1 cellular context compared by ENCODE assay signal in the genomic region with DNA sequence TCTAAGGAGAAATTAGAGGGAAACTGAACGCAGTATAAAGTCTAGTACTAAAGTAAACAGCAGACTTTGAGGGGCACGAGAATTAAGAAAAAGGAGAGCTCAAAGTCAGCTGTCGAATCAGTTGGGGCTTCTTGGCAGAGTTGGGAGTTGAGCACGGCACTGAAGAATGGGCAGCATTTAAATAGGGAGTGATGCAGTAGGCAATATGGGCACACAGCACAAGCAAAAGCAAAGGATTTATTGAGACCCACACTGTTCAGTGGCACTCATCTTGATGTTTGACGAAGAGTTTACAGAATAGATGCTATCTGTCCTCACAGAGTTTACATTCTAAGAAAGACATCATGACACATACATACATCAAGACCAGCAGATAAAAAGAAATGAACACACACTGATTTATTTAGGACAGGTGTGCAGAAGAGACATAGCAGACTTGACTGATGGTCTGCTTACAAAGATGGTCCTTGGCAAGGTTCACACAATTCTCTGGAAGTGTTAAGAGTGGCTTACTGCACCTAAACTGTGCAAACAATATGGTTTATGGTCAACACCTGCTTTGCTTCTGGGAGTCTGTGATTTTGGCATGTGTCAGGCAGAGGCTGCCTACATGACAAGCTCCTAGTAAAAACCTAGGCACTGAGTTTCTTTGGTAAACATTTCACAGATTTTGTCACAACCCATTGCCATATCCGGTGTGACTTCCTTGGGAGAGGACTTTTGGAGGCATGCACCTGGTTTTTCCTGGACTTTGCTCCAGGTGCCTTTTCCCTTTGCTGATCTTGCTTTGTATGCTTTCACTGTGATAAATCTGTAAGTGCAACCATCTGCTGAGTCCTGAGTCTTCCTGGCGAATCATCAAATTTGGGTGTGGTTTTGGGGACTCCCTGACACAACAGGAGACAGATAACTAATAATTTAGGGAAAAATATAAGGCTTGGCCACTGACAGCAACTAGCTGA.
TF ChIP-seq lines count a peak whose summit lies in the region.

No MANE protein-coding gene starts in this region.

TF ChIP-seq in HepG2, 621 proteins besides CTCF, POLR2A, EP300 and RAD21 (continued from another document):
- TF ChIP-seq, protein P1, sequence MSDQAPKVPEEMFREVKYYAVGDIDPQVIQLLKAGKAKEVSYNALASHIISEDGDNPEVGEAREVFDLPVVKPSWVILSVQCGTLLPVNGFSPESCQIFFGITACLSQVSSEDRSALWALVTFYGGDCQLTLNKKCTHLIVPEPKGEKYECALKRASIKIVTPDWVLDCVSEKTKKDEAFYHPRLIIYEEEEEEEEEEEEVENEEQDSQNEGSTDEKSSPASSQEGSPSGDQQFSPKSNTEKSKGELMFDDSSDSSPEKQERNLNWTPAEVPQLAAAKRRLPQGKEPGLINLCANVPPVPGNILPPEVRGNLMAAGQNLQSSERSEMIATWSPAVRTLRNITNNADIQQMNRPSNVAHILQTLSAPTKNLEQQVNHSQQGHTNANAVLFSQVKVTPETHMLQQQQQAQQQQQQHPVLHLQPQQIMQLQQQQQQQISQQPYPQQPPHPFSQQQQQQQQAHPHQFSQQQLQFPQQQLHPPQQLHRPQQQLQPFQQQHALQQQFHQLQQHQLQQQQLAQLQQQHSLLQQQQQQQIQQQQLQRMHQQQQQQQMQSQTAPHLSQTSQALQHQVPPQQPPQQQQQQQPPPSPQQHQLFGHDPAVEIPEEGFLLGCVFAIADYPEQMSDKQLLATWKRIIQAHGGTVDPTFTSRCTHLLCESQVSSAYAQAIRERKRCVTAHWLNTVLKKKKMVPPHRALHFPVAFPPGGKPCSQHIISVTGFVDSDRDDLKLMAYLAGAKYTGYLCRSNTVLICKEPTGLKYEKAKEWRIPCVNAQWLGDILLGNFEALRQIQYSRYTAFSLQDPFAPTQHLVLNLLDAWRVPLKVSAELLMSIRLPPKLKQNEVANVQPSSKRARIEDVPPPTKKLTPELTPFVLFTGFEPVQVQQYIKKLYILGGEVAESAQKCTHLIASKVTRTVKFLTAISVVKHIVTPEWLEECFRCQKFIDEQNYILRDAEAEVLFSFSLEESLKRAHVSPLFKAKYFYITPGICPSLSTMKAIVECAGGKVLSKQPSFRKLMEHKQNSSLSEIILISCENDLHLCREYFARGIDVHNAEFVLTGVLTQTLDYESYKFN (CRISPR knock-in tag; conservative IDR thresholded peaks at IDR 0.05) = peak; percentile 52; the same call in 1 of the 2 replicates
- TF ChIP-seq, protein P2, sequence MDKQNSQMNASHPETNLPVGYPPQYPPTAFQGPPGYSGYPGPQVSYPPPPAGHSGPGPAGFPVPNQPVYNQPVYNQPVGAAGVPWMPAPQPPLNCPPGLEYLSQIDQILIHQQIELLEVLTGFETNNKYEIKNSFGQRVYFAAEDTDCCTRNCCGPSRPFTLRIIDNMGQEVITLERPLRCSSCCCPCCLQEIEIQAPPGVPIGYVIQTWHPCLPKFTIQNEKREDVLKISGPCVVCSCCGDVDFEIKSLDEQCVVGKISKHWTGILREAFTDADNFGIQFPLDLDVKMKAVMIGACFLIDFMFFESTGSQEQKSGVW (CRISPR knock-in tag; IDR thresholded peaks at IDR 0.05; ENCODE audit: borderline replicate concordance) = no peak
- TF ChIP-seq GABPA (IDR thresholded peaks at IDR 0.05; ENCODE audit: low read depth, low read length) (no peak), GABPA (CRISPR knock-in tag; IDR thresholded peaks at IDR 0.05; ENCODE audit: low read depth) (peak; percentile 54), RXRB (CRISPR knock-in tag; IDR thresholded peaks at IDR 0.05; ENCODE audit: borderline replicate concordance) (0 out of 2 replicates have a peak, but pooled peaks have one; percentile 6), FOXA3 (CRISPR knock-in tag; IDR thresholded peaks at IDR 0.05) (no peak), ELF3 (CRISPR knock-in tag; IDR thresholded peaks at IDR 0.05) (peak; percentile 38; the same call in 1 of the 2 replicates), NFKB2 (CRISPR knock-in tag; IDR thresholded peaks at IDR 0.05; ENCODE audit: borderline replicate concordance) (no peak), HMG20A (CRISPR knock-in tag; IDR thresholded peaks at IDR 0.05; ENCODE audit: borderline replicate concordance) (peak; percentile 48; the same call in 1 of the 2 replicates), ZNF34 (CRISPR knock-in tag; IDR thresholded peaks at IDR 0.05; ENCODE audit: borderline replicate concordance) (no peak), ZNF644 (CRISPR knock-in tag; IDR thresholded peaks at IDR 0.05; ENCODE audit: low read depth) (no peak), HMGA1 (CRISPR knock-in tag; conservative IDR thresholded peaks at IDR 0.05) (no peak), MAFK (conservative IDR thresholded peaks at IDR 0.05 in 1 of 2, IDR thresholded peaks at IDR 0.05 in 1 of 2; ENCODE audit: low read length in 2 of 2) (peak in 1 of 2 experiments; percentile 7; a peak in 1 of 4 replicates), ZFP36 (IDR thresholded peaks at IDR 0.05; ENCODE audit: borderline replicate concordance, low read depth, low read length, partially characterized antibody) (no peak), MXI1 (IDR thresholded peaks at IDR 0.05; ENCODE audit: borderline replicate concordance, low read depth, low read length) (peak; percentile 28; the same call in 1 of the 3 replicates), GATAD2A (CRISPR knock-in tag; IDR thresholded peaks at IDR 0.05) (peak; percentile 25; the same call in 1 of the 2 replicates), ZNF441 (CRISPR knock-in tag; IDR thresholded peaks at IDR 0.05; ENCODE audit: borderline replicate concordance) (no peak), TCF7 (IDR thresholded peaks at IDR 0.05; ENCODE audit: low read depth) (no peak), NFATC3 (CRISPR knock-in tag; IDR thresholded peaks at IDR 0.05) (no peak), ZNF879 (CRISPR knock-in tag; IDR thresholded peaks at IDR 0.05) (no peak), ETV5 (CRISPR knock-in tag; IDR thresholded peaks at IDR 0.05; ENCODE audit: borderline replicate concordance) (peak; percentile 79; the same call in 1 of the 2 replicates), KDM4B (CRISPR knock-in tag; IDR thresholded peaks at IDR 0.05) (no peak), ERF (CRISPR knock-in tag; IDR thresholded peaks at IDR 0.05) (no peak), ZNF577 (CRISPR knock-in tag; IDR thresholded peaks at IDR 0.05; ENCODE audit: borderline replicate concordance, low read depth) (no peak), SMARCE1 (IDR thresholded peaks at IDR 0.05; ENCODE audit: borderline replicate concordance) (no peak), GFI1 (CRISPR knock-in tag; IDR thresholded peaks at IDR 0.05; ENCODE audit: borderline replicate concordance) (0 out of 2 replicates have a peak, but pooled peaks have one; percentile 59), ZNF616 (CRISPR knock-in tag; IDR thresholded peaks at IDR 0.05; ENCODE audit: low read depth) (no peak), HNF4A (CRISPR knock-in tag; IDR thresholded peaks at IDR 0.05) (peak; percentile 51; the same call in 1 of the 2 replicates), FOSL2 (CRISPR knock-in tag; IDR thresholded peaks at IDR 0.05) (peak; percentile 41), PAX8 (CRISPR knock-in tag; IDR thresholded peaks at IDR 0.05; ENCODE audit: borderline replicate concordance) (no peak), FOXK2 (IDR thresholded peaks at IDR 0.05) (no peak), RFXAP (CRISPR knock-in tag; IDR thresholded peaks at IDR 0.05; ENCODE audit: borderline replicate concordance) (no peak), MBD4 (IDR thresholded peaks at IDR 0.05; ENCODE audit: borderline replicate concordance, low read length) (no peak), IKZF1 (IDR thresholded peaks at IDR 0.05) (no peak), KDM5A (IDR thresholded peaks at IDR 0.05; ENCODE audit: borderline replicate concordance, low read length) (no peak)
- TF ChIP-seq, protein P3, sequence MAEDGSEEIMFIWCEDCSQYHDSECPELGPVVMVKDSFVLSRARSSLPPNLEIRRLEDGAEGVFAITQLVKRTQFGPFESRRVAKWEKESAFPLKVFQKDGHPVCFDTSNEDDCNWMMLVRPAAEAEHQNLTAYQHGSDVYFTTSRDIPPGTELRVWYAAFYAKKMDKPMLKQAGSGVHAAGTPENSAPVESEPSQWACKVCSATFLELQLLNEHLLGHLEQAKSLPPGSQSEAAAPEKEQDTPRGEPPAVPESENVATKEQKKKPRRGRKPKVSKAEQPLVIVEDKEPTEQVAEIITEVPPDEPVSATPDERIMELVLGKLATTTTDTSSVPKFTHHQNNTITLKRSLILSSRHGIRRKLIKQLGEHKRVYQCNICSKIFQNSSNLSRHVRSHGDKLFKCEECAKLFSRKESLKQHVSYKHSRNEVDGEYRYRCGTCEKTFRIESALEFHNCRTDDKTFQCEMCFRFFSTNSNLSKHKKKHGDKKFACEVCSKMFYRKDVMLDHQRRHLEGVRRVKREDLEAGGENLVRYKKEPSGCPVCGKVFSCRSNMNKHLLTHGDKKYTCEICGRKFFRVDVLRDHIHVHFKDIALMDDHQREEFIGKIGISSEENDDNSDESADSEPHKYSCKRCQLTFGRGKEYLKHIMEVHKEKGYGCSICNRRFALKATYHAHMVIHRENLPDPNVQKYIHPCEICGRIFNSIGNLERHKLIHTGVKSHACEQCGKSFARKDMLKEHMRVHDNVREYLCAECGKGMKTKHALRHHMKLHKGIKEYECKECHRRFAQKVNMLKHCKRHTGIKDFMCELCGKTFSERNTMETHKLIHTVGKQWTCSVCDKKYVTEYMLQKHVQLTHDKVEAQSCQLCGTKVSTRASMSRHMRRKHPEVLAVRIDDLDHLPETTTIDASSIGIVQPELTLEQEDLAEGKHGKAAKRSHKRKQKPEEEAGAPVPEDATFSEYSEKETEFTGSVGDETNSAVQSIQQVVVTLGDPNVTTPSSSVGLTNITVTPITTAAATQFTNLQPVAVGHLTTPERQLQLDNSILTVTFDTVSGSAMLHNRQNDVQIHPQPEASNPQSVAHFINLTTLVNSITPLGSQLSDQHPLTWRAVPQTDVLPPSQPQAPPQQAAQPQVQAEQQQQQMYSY (CRISPR knock-in tag; IDR thresholded peaks at IDR 0.05) = no peak
- TF ChIP-seq, protein P4, sequence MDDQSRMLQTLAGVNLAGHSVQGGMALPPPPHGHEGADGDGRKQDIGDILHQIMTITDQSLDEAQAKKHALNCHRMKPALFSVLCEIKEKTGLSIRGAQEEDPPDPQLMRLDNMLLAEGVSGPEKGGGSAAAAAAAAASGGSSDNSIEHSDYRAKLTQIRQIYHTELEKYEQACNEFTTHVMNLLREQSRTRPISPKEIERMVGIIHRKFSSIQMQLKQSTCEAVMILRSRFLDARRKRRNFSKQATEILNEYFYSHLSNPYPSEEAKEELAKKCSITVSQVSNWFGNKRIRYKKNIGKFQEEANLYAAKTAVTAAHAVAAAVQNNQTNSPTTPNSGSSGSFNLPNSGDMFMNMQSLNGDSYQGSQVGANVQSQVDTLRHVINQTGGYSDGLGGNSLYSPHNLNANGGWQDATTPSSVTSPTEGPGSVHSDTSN (CRISPR knock-in tag; IDR thresholded peaks at IDR 0.05; ENCODE audit: borderline replicate concordance) = no peak
- TF ChIP-seq, protein P5, sequence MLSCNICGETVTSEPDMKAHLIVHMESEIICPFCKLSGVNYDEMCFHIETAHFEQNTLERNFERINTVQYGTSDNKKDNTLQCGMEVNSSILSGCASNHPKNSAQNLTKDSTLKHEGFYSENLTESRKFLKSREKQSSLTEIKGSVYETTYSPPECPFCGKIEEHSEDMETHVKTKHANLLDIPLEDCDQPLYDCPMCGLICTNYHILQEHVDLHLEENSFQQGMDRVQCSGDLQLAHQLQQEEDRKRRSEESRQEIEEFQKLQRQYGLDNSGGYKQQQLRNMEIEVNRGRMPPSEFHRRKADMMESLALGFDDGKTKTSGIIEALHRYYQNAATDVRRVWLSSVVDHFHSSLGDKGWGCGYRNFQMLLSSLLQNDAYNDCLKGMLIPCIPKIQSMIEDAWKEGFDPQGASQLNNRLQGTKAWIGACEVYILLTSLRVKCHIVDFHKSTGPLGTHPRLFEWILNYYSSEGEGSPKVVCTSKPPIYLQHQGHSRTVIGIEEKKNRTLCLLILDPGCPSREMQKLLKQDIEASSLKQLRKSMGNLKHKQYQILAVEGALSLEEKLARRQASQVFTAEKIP (CRISPR knock-in tag; IDR thresholded peaks at IDR 0.05; ENCODE audit: borderline replicate concordance) = no peak
- TF ChIP-seq, protein P6, sequence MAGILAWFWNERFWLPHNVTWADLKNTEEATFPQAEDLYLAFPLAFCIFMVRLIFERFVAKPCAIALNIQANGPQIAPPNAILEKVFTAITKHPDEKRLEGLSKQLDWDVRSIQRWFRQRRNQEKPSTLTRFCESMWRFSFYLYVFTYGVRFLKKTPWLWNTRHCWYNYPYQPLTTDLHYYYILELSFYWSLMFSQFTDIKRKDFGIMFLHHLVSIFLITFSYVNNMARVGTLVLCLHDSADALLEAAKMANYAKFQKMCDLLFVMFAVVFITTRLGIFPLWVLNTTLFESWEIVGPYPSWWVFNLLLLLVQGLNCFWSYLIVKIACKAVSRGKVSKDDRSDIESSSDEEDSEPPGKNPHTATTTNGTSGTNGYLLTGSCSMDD (CRISPR knock-in tag; IDR thresholded peaks at IDR 0.05) = no peak
- TF ChIP-seq, protein P7, sequence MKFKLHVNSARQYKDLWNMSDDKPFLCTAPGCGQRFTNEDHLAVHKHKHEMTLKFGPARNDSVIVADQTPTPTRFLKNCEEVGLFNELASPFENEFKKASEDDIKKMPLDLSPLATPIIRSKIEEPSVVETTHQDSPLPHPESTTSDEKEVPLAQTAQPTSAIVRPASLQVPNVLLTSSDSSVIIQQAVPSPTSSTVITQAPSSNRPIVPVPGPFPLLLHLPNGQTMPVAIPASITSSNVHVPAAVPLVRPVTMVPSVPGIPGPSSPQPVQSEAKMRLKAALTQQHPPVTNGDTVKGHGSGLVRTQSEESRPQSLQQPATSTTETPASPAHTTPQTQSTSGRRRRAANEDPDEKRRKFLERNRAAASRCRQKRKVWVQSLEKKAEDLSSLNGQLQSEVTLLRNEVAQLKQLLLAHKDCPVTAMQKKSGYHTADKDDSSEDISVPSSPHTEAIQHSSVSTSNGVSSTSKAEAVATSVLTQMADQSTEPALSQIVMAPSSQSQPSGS (CRISPR knock-in tag; IDR thresholded peaks at IDR 0.05) = no peak
- TF ChIP-seq, protein P8, sequence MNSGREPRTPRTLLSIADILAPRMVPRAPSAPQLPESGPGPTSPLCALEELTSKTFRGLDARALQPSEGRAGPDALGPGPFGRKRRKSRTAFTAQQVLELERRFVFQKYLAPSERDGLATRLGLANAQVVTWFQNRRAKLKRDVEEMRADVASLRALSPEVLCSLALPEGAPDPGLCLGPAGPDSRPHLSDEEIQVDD (CRISPR knock-in tag; IDR thresholded peaks at IDR 0.05; ENCODE audit: borderline replicate concordance) = no peak
